Comparison of ENCODE assay signal across 27 cellular contexts in genomic region chr5:60583598-60583997, GRCh38.
"Had no signal": no experiment of that assay in that cellular context is flagged by ENCODE, and none has a peak within 500 bp of the region (broad histone marks: within the 10 kb centered on the region; RNA-seq: fewer than 3 reads in every experiment).

No MANE protein-coding gene starts in this region.

- H3K4me3 ChIP-seq: dorsolateral prefrontal cortex, left ventricle myocardium inferior, smooth muscle cell, testis, vagina had no signal

- H3K4me1 ChIP-seq: left ventricle myocardium inferior, testis, vagina had no signal

- H3K27me3 ChIP-seq: brain microvascular endothelial cell, dorsolateral prefrontal cortex, testis, vagina had no signal

- H3K4me1 Mint-ChIP-seq: activated naive CD4-positive, alpha-beta T cell treated with anti-CD3 and anti-CD28 coated beads, Interleukin-2, amount 10 ng/mL, durations not matched to agents 7 days and 5 days; endodermal cell; naive thymus-derived CD4-positive, alpha-beta T cell; neural crest cell; T-helper 17 cell had no signal

- H3K27me3 Mint-ChIP-seq: activated CD4-positive, alpha-beta memory T cell treated with anti-CD3 and anti-CD28 coated beads for 36 hours; stimulated activated memory B cell treated with anti-CD40 and anti-IgM and Interleukin-4, amounts not matched to agents 10 μg/mL and 1 μg/mL and 100 μg/mL, for 72 hours had no signal

- H3K4me3 Mint-ChIP-seq: activated CD4-positive, alpha-beta memory T cell treated with anti-CD3 and anti-CD28 coated beads for 36 hours; activated naive CD4-positive, alpha-beta T cell treated with anti-CD3 and anti-CD28 coated beads, Interleukin-2, amount 10 ng/mL, durations not matched to agents 7 days and 5 days; activated T-cell treated with anti-CD3 and anti-CD28 coated beads, Interleukin-2, amount 50 U/mL, for 72 hours; endodermal cell; naive thymus-derived CD4-positive, alpha-beta T cell; neural crest cell; stimulated activated memory B cell treated with anti-CD40 and anti-IgM and Interleukin-4, amounts not matched to agents 10 μg/mL and 1 μg/mL and 100 μg/mL, for 72 hours; T-helper 17 cell had no signal

- H3K9me3 Mint-ChIP-seq: activated CD4-positive, alpha-beta memory T cell treated with anti-CD3 and anti-CD28 coated beads for 36 hours; activated naive CD4-positive, alpha-beta T cell treated with anti-CD3 and anti-CD28 coated beads, Interleukin-2, amount 10 ng/mL, durations not matched to agents 7 days and 5 days; activated T-cell treated with anti-CD3 and anti-CD28 coated beads, Interleukin-2, amount 50 U/mL, for 72 hours; endodermal cell had no signal

- H3K27ac ChIP-seq: brain microvascular endothelial cell, dorsolateral prefrontal cortex, epithelial cell of prostate, left ventricle myocardium inferior, testis, vagina had no signal

- H3K36me3 Mint-ChIP-seq: activated CD4-positive, alpha-beta memory T cell treated with anti-CD3 and anti-CD28 coated beads for 36 hours; activated naive CD4-positive, alpha-beta T cell treated with anti-CD3 and anti-CD28 coated beads, Interleukin-2, amount 10 ng/mL, durations not matched to agents 7 days and 5 days; stimulated activated memory B cell treated with anti-CD40 and anti-IgM and Interleukin-4, amounts not matched to agents 10 μg/mL and 1 μg/mL and 100 μg/mL, for 72 hours had no signal

- H3K27ac Mint-ChIP-seq: activated CD4-positive, alpha-beta memory T cell treated with anti-CD3 and anti-CD28 coated beads for 36 hours; activated naive CD4-positive, alpha-beta T cell treated with anti-CD3 and anti-CD28 coated beads, Interleukin-2, amount 10 ng/mL, durations not matched to agents 7 days and 5 days; activated T-cell treated with anti-CD3 and anti-CD28 coated beads, Interleukin-2, amount 50 U/mL, for 72 hours; endodermal cell; naive thymus-derived CD4-positive, alpha-beta T cell; stimulated activated memory B cell treated with anti-CD40 and anti-IgM and Interleukin-4, amounts not matched to agents 10 μg/mL and 1 μg/mL and 100 μg/mL, for 72 hours; T-helper 17 cell had no signal

- H3K9me3 ChIP-seq: testis, vagina had no signal

- DNase-seq: activated CD4-positive, alpha-beta memory T cell treated with anti-CD3 and anti-CD28 coated beads for 36 hours; activated CD4-positive, alpha-beta T cell treated with anti-CD3 and anti-CD28 coated beads for 4 hours; activated CD4-positive, CD25-positive, alpha-beta regulatory T cell; activated effector memory CD4-positive, alpha-beta T cell treated with anti-CD3 and anti-CD28 coated beads, Interleukin-2, amount 50 U/mL, for 16 hours; activated naive CD4-positive, alpha-beta T cell treated with anti-CD3 and anti-CD28 coated beads, Interleukin-2, amount 10 ng/mL, durations not matched to agents 7 days and 5 days; activated T-cell treated with anti-CD3 and anti-CD28 coated beads, Interleukin-2, amount 50 U/mL, for 72 hours; brain microvascular endothelial cell; central memory CD4-positive, alpha-beta T cell; dorsolateral prefrontal cortex; endodermal cell; foreskin melanocyte; glutamatergic neuron; hippocampal formation; left ventricle myocardium inferior; naive thymus-derived CD4-positive, alpha-beta T cell; occipital lobe; stimulated activated CD4-positive, alpha-beta T cell treated with anti-CD3 and anti-CD28 coated beads, Interleukin-15, amount 100 ng/mL, for 24 hours; T-helper 17 cell; testis; trophoblast cell had no signal

- H3K36me3 ChIP-seq: brain microvascular endothelial cell, left ventricle myocardium inferior, vagina had no signal

- H3K4me2 ChIP-seq: smooth muscle cell had no signal

- FAIRE-seq: colon had no signal

- ATAC-seq: activated T-cell treated with anti-CD3 and anti-CD28 coated beads, Interleukin-2, amount 50 U/mL, for 72 hours; naive thymus-derived CD4-positive, alpha-beta T cell; sciatic nerve; stimulated activated memory B cell treated with anti-CD40 and anti-IgM and Interleukin-4, amounts not matched to agents 10 μg/mL and 1 μg/mL and 100 μg/mL, for 72 hours; T-helper 17 cell had no signal
